In the genomic region with DNA sequence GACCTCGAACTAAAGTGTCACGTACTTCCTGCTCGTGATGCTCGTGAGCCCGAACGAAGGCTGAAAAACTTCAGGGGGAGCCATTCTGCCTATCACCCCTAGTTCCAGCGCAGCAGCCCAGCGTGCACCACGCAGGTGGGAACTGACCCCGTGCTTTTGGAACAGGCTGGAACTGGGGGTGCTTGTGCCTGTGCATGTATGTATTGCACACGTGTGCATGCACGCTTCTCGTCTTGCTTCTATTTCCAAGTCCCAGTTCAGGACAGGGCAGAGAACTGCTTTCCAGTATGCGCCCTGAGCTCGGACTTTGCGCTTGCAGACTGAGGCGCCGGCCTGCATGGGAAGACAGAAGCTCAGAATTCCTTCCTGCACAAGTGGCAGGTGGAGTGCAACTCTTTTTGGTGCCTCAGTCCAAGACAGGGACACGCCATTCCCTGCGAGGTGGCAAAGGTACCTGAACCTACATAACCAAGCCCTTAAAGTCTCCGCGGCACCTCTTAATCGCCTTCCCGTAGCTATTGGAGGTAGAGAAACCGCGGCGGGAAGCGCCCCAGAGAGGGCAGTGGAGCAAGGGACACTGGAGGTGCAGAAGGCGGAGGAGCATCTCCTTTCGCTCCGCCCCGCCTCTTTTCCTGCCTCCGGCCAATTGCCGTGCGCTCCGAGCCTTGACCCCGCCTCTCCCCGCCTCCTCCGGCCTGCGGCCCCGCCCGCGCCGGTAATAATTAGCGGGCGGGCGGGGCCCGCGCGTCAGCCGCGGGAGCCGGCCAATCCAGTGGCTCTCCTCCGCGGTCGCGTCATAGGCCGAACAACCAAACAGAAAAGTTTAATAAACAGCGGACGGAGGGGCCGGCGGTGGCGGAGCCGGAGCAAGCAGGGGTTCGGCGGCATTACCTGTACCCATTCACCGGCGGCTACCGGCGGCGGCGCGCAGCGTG, we compare ENCODE assay signal across 8 cellular contexts. TPM values are rescaled to one million over a fixed set of nuclear protein-coding genes. Genes with fewer than 3 reads are reported as not detected.
DNase-seq lines count a peak whose midpoint lies in the region; ATAC-seq and TF ChIP-seq lines count a peak whose summit lies in the region.

A gene (plus strand): TSS at position 826 of the 935 bp plus-strand sequence. CDS start 60,669 bp downstream, outside the sequence.

- no peaks in the 10 kb centered on the region for H3K36me3 ChIP-seq in vagina

- H3K4me1 ChIP-seq in right cardiac atrium (ENCODE audit: control insufficient read depth, insufficient read depth, low read length) (no peaks in the 10 kb centered on the region), vagina (peaks cover 22% of the 10 kb centered on the region)

- H3K9me3 ChIP-seq in right cardiac atrium (ENCODE audit: control insufficient read depth, low read length) (no peaks in the 10 kb centered on the region), vagina (no peaks in the 10 kb centered on the region)

- TF ChIP-seq POLR2A in vagina (IDR thresholded peaks at IDR 0.05): peak in 1 of 2 donors; percentile 75

- H3K27me3 ChIP-seq in right cardiac atrium (ENCODE audit: control insufficient read depth, insufficient read depth) (no peaks in the 10 kb centered on the region), vagina (no peaks in the 10 kb centered on the region)

- peak; percentile 37 for DNase-seq in NCI-H187 treated with DMSO at 0.1 percent for 48 hours (lab: John Stamatoyannopoulos, UW)
- peak; percentile 30 to 97 (median 92) for DNase-seq in anterior cingulate cortex (lab: John Stamatoyannopoulos, UW)
- peak; percentile 96 to 98 (median 98) for DNase-seq in right cardiac atrium
- peak; percentile 96 for DNase-seq in putamen (ENCODE audit: low spot score)
- peak in 1 of 2 donors; percentile 97 for DNase-seq in vagina (ENCODE audit: extremely low spot score in 2 of 2)

- H3K27ac ChIP-seq in right cardiac atrium (ENCODE audit: low read length) (peak within 1 kb of the TSS; percentile 93), vagina (peak within 1 kb of the TSS; percentile 97)

- H3K4me3 ChIP-seq in right cardiac atrium (ENCODE audit: low read length): peak within 1 kb of the TSS; percentile 99
- peak within 1 kb of the TSS; percentile 81 to 82 for H3K4me3 ChIP-seq in vagina

- ATAC-seq in GM18499 (IDR thresholded peaks at IDR 0.05; ENCODE audit: insufficient read depth, unreplicated experiment) (peak; percentile 49), HG02943 (IDR thresholded peaks at IDR 0.05; ENCODE audit: low read depth, unreplicated experiment) (peak; percentile 70), right cardiac atrium (peak; percentile 98 to 99)

- TF ChIP-seq CTCF in vagina (IDR thresholded peaks at IDR 0.05): no peak

- intact Hi-C loops in T-helper 2 cell treated with Interferon-gamma antibody and Interleukin-4, amounts not matched to agents 100 ng/mL and 5 ng/mL, for 36 hours (cut with micrococcal nuclease): loop anchor here (1.0 to 2.0 kb wide), 5 partner anchors 13 to 162 kb away; a partner anchor contains a TSS
- intact Hi-C loops in right cardiac atrium (cut with DNase I): no loop called here
- intact Hi-C loops in vagina (cut with DNase I): loop anchor here (5.0 to 10.0 kb wide), 3 partner anchors 93 to 1266 kb away; a partner anchor contains a TSS

- under 1% methylated on average over 74 of the region's 74 CpGs for WGBS in right cardiac atrium

RNA-seq across cellular contexts. Expression of the gene that starts here (rescaled TPM):
- 49.6 and 52.3 TPM in 2 replicates for total RNA-seq in T-helper 2 cell treated with Interferon-gamma antibody and Interleukin-4, amounts not matched to agents 100 ng/mL and 5 ng/mL, for 36 hours
- 10 to 100 TPM; 64.4 to 72.7 (median 70.4) TPM for total RNA-seq in right cardiac atrium
- 84.6 TPM for polyA plus RNA-seq in right cardiac atrium
- total RNA-seq in vagina: 87.4 TPM

Comparison
In these comparisons a context has a peak if more than half of its experiments do, and no peak if none do; other contexts are left out.
1. intact Hi-C loops: an anchor here in T-helper 2 cell treated with Interferon-gamma antibody and Interleukin-4, amounts not matched to agents 100 ng/mL and 5 ng/mL, for 36 hours (1.0 to 2.0 kb wide) and vagina (5.0 to 10.0 kb wide); none called in right cardiac atrium.